1 cellular context compared by ENCODE assay signal in the genomic region with DNA sequence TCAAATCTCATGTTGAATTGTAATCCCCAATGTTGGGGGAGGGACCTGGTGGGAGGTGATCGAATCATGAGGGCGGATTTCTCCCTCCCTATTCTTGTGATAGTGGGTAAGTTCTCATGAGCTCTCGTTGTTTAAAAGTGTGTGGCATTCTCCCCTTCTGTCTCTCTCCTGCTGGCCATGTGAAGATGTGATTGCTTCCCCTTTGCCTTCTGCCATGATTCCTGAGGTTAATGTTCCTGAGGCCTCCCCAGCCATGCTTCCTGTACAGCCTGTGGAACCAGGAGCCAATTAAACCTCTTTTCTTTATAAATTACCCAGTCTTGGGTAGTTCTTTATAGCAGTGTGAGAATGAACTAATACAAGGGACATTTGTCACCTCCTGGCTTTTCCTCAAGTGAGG. TPM values are rescaled to one million over a fixed set of nuclear protein-coding genes. Genes with fewer than 3 reads are reported as not detected.
"Had no signal": no experiment of that assay in that cellular context is flagged by ENCODE, and none has a peak within 500 bp of the region (broad histone marks: within the 10 kb centered on the region; RNA-seq: fewer than 3 reads in every experiment).

No MANE protein-coding gene starts in this region.

RNA-seq across cellular contexts. Expression of a gene that starts 53.8 kb away (rescaled TPM):
- total RNA-seq: OCI-LY7 had no signal
